ENCODE assay signal across 15 cellular contexts in genomic region chr12:46794593-46795190, GRCh38. TPM values are rescaled to one million over a fixed set of nuclear protein-coding genes. Genes with fewer than 3 reads are reported as not detected.
DNase-seq lines count a peak whose midpoint lies in the region; ATAC-seq and TF ChIP-seq lines count a peak whose summit lies in the region.
"Had no signal": no experiment of that assay in that cellular context is flagged by ENCODE, and none has a peak within 500 bp of the region (broad histone marks: within the 10 kb centered on the region; RNA-seq: fewer than 3 reads in every experiment).

No MANE protein-coding gene starts in this region.

- no peaks in the 10 kb centered on the region for H3K27me3 ChIP-seq in gastroesophageal sphincter
- no peaks in the 10 kb centered on the region for H3K27me3 ChIP-seq in mesenchymal stem cell (ENCODE audit: control insufficient read depth in 1 of 2, insufficient read depth in 1 of 2, low read length in 2 of 2)

- peaks cover 4% of the 10 kb centered on the region for H3K4me1 Mint-ChIP-seq in activated CD4-positive, alpha-beta T cell treated with anti-CD3 and anti-CD28 coated beads for 36 hours

- no peak overlapping the region for H4K8ac ChIP-seq in mesenchymal stem cell (ENCODE audit: low read length)

- no peak for TF ChIP-seq CTCF in gastroesophageal sphincter (IDR thresholded peaks at IDR 0.05)

- no peak for TF ChIP-seq POLR2A in gastroesophageal sphincter (IDR thresholded peaks at IDR 0.05)

- H2BK12ac ChIP-seq in mesenchymal stem cell (ENCODE audit: low read length in 2 of 2) = no peak overlapping the region

- no peak overlapping the region for H2BK15ac ChIP-seq in mesenchymal stem cell (ENCODE audit: low read depth, poor library complexity, severe bottlenecking)

- no peak overlapping the region for H3K27ac Mint-ChIP-seq in activated CD4-positive, alpha-beta T cell treated with anti-CD3 and anti-CD28 coated beads for 36 hours

- intact Hi-C loops in activated CD4-positive, alpha-beta T cell treated with anti-CD3 and anti-CD28 coated beads for 36 hours (cut with DNase I, micrococcal nuclease) = no loop called here

- H3K23ac ChIP-seq in mesenchymal stem cell (ENCODE audit: low read length in 2 of 2) = no peak overlapping the region

- H3K4me2 ChIP-seq in mesenchymal stem cell (ENCODE audit: low read length, poor library complexity, severe bottlenecking) = no peak overlapping the region

- H3K4me3 ChIP-seq in gastroesophageal sphincter = no peak overlapping the region
- no peak overlapping the region for H3K4me3 ChIP-seq in mesenchymal stem cell (ENCODE audit: insufficient read depth in 1 of 2, low read depth in 1 of 2, low read length in 2 of 2)
- H3K4me3 ChIP-seq: SK-N-MC, thoracic aorta had no signal

- no peak overlapping the region for H3K14ac ChIP-seq in mesenchymal stem cell (ENCODE audit: low read length in 2 of 2)

- no peaks in the 10 kb centered on the region for H3K79me1 ChIP-seq in mesenchymal stem cell (replicated peaks; ENCODE audit: low read length, poor library complexity, severe bottlenecking)

- no peak overlapping the region for H3K18ac ChIP-seq in mesenchymal stem cell (ENCODE audit: low read depth in 1 of 2, low read length in 2 of 2)

- CTCF ChIA-PET in activated CD4-positive, alpha-beta T cell treated with anti-CD3 and anti-CD28 coated beads for 36 hours (lab: Charles Lee) = interaction anchor here (0.8 kb wide), 1 partner anchor 473 kb away, joined by 3 read pairs; no protein-coding TSS in a partner anchor

- POLR2A ChIA-PET in activated CD4-positive, alpha-beta T cell treated with anti-CD3 and anti-CD28 coated beads for 36 hours (lab: Charles Lee) = no interaction called here

- H2BK5ac ChIP-seq in mesenchymal stem cell (ENCODE audit: low read depth, low read length, poor library complexity, severe bottlenecking) = no peak overlapping the region

- H3K9me3 Mint-ChIP-seq in activated CD4-positive, alpha-beta T cell treated with anti-CD3 and anti-CD28 coated beads for 36 hours (ENCODE audit: low read depth) = no peaks in the 10 kb centered on the region

- H3K4me3 Mint-ChIP-seq in activated CD4-positive, alpha-beta T cell treated with anti-CD3 and anti-CD28 coated beads for 36 hours = no peak overlapping the region

- H2AFZ ChIP-seq in mesenchymal stem cell (ENCODE audit: low read depth, low read length) = no peak overlapping the region

- no peak overlapping the region for H4K91ac ChIP-seq in mesenchymal stem cell (ENCODE audit: low read length)

- H3K4ac ChIP-seq in mesenchymal stem cell (ENCODE audit: low read depth in 1 of 2, low read length in 2 of 2) = no peak overlapping the region

- DNase-seq in activated CD4-positive, alpha-beta T cell treated with anti-CD3 and anti-CD28 coated beads for 36 hours = peak; percentile 10
- DNase-seq in activated CD4-positive, alpha-beta T cell treated with anti-CD3 and anti-CD28 coated beads for 1 hour = no peak
- DNase-seq in SIG-M5 (lab: John Stamatoyannopoulos, UW) (no peak), mesenchymal stem cell (no peak)
- DNase-seq: activated CD4-positive, alpha-beta T cell treated with anti-CD3 and anti-CD28 coated beads, Interleukin-2, amount 50 U/mL, for 1 hour; dermis blood vessel endothelial cell; kidney; NCI-H1694 had no signal

- H3K27ac ChIP-seq in gastroesophageal sphincter = no peak overlapping the region
- H3K27ac ChIP-seq in mesenchymal stem cell (ENCODE audit: low read length, poor library complexity, severe bottlenecking) = no peak overlapping the region
- H3K27ac ChIP-seq: SK-N-MC, thoracic aorta had no signal

- TF ChIP-seq EP300 in gastroesophageal sphincter (IDR thresholded peaks at IDR 0.05) = no peak

- no peak overlapping the region for H2AK5ac ChIP-seq in mesenchymal stem cell (ENCODE audit: low read length, severe bottlenecking)

- no peaks in the 10 kb centered on the region for H3K36me3 ChIP-seq in gastroesophageal sphincter
- no peaks in the 10 kb centered on the region for H3K36me3 ChIP-seq in mesenchymal stem cell (ENCODE audit: control insufficient read depth in 1 of 2, insufficient read depth in 2 of 2, low read depth in 1 of 2, low read length in 2 of 2)
- H3K36me3 ChIP-seq: thoracic aorta had no signal

- H3K9ac ChIP-seq in mesenchymal stem cell (ENCODE audit: low read length) = no peak overlapping the region

- no peaks in the 10 kb centered on the region for H3K36me3 Mint-ChIP-seq in activated CD4-positive, alpha-beta T cell treated with anti-CD3 and anti-CD28 coated beads for 36 hours (ENCODE audit: low read depth)

- H3K9me3 ChIP-seq in gastroesophageal sphincter (peaks cover 0 to 5% (median 0%) of the 10 kb centered on the region in 3 donors), mesenchymal stem cell (ENCODE audit: control insufficient read depth, low read length) (peaks cover 3% of the 10 kb centered on the region)
- H3K9me3 ChIP-seq: thoracic aorta had no signal

- 88 to 100% methylated on average over 1 of the region's 1 CpG for WGBS in gastroesophageal sphincter (ENCODE audit: low coverage in 1 of 2), 2 donors
- WGBS in mesenchymal stem cell = no CpG with 5 or more reads among the region's 1 CpG

- H3K4me1 ChIP-seq in gastroesophageal sphincter (no peaks in the 10 kb centered on the region), mesenchymal stem cell (ENCODE audit: control insufficient read depth, insufficient read depth, low read depth, low read length) (no peaks in the 10 kb centered on the region)

- no peak overlapping the region for H2BK120ac ChIP-seq in mesenchymal stem cell (ENCODE audit: low read depth, low read length)

- peak; percentile 90 for ATAC-seq in activated CD4-positive, alpha-beta T cell treated with anti-CD3 and anti-CD28 coated beads for 36 hours
- ATAC-seq in GM19351 (IDR thresholded peaks at IDR 0.05; ENCODE audit: unreplicated experiment) = peak; percentile 81
- ATAC-seq in HG02798 (IDR thresholded peaks at IDR 0.05; ENCODE audit: poor library complexity, unreplicated experiment) = peak; percentile 61
- ATAC-seq in HG03571 (IDR thresholded peaks at IDR 0.05; ENCODE audit: unreplicated experiment) = peak; percentile 53
- ATAC-seq in gastroesophageal sphincter = no peak
- ATAC-seq: sciatic nerve had no signal

- H3K27me3 Mint-ChIP-seq in activated CD4-positive, alpha-beta T cell treated with anti-CD3 and anti-CD28 coated beads for 36 hours = peaks cover 2% of the 10 kb centered on the region

RNA-seq across cellular contexts. Expression of gene SLC38A4, which starts 31.1 kb away (rescaled TPM):
- not detected for total RNA-seq in activated CD4-positive, alpha-beta T cell treated with anti-CD3 and anti-CD28 coated beads for 36 hours
- under 1 TPM in 2 of 4 donors, not detected in 2; 0.23 to 0.54 TPM for total RNA-seq in gastroesophageal sphincter
- 0.21 TPM for polyA plus RNA-seq in mesenchymal stem cell (2013, experiment 1 of 2)
- 0.34 TPM for polyA plus RNA-seq in mesenchymal stem cell (2013, experiment 2 of 2)
